In genomic region chr2:184779777-184780176, GRCh38 we compare ENCODE assay signal across 2 cellular contexts.
TF ChIP-seq lines count a peak whose summit lies in the region.

No MANE protein-coding gene starts in this region.

TF ChIP-seq in HepG2, 621 proteins besides CTCF, POLR2A, EP300 and RAD21 (continued from another document):
- TF ChIP-seq STAG1 (CRISPR knock-in tag; IDR thresholded peaks at IDR 0.05): no peak
- TF ChIP-seq DR1 (CRISPR knock-in tag; IDR thresholded peaks at IDR 0.05): no peak
- TF ChIP-seq SKIL (CRISPR knock-in tag; IDR thresholded peaks at IDR 0.05; ENCODE audit: borderline replicate concordance): no peak
- no peak for TF ChIP-seq ZNF770 (CRISPR knock-in tag; IDR thresholded peaks at IDR 0.05)
- TF ChIP-seq ZNF589 (CRISPR knock-in tag; conservative IDR thresholded peaks at IDR 0.05): no peak
- no peak for TF ChIP-seq AHR (CRISPR knock-in tag; IDR thresholded peaks at IDR 0.05)

TF ChIP-seq in H1, 55 proteins besides CTCF, POLR2A, EP300 and RAD21 (continued from another document):
- no peak for TF ChIP-seq KDM4A (IDR thresholded peaks at IDR 0.05; ENCODE audit: low read depth, low read length, severe bottlenecking)
- no peak for TF ChIP-seq RBBP5 (IDR thresholded peaks at IDR 0.05; ENCODE audit: borderline replicate concordance, low read depth, low read length)
- no peak for TF ChIP-seq KDM1A (IDR thresholded peaks at IDR 0.05; ENCODE audit: borderline replicate concordance, low read length)
- TF ChIP-seq ZNF274 (IDR thresholded peaks at IDR 0.05; ENCODE audit: borderline replicate concordance, extremely low read depth, low read length): no peak
- no peak for TF ChIP-seq POLR2AphosphoS5 (IDR thresholded peaks at IDR 0.05; ENCODE audit: low read depth, low read length)
- TF ChIP-seq CEBPB (IDR thresholded peaks at IDR 0.05; ENCODE audit: low read depth, low read length): peak; percentile 54; the same call in 1 of the 2 replicates
